13 cellular contexts compared by ENCODE assay signal in the genomic region with DNA sequence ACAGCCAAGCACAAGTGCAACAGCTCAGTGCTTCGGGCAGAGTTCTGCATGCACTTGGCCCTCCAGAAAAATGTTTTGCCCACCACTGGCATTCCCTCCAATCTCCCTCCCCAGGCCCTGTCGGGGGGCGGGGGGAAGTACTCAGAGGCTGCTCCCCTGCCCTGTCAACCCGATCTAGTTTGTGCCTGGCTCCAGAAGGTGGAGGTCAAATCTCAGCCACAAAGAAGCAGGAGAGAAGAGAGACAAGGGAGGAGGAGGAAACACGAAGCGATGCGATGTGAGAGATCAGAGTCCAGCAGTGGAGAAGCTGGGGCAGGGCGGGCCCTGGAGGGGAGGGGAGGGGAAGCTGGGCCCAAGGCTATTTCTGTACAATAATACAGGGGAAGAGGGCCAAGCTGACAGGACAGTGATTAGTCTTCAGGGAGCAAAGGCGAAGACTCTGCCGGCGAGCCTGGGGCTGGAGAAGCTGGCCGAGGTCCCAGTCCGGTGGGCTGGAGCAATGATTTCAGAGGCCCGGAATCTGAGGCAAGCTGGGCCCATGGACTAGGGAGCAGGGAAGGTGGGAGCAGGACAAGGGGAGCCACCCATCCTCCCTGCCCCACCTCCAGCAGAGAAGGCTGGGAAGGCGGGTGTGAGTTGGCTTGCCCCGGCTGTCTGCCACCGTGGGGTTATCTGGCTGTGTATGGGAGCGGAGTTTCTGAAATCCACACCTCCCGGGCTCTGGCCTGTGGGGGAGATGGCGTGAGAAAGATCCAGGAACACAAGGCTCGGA.
DNase-seq lines count a peak whose midpoint lies in the region; ATAC-seq and TF ChIP-seq lines count a peak whose summit lies in the region.
"Had no signal": no experiment of that assay in that cellular context is flagged by ENCODE, and none has a peak within 500 bp of the region (broad histone marks: within the 10 kb centered on the region; RNA-seq: fewer than 3 reads in every experiment).

No MANE protein-coding gene starts in this region.

- H3K9ac ChIP-seq in stomach smooth muscle (ENCODE audit: low read length in 2 of 2): no peak overlapping the region

- H3K27ac Mint-ChIP-seq in CD8-positive, alpha-beta memory T cell: no peak overlapping the region
- H3K27ac Mint-ChIP-seq: activated naive CD4-positive, alpha-beta T cell treated with anti-CD3 and anti-CD28 coated beads, Interleukin-2, amount 50 U/mL, for 72 hours had no signal

- H3K4me3 Mint-ChIP-seq in CD8-positive, alpha-beta memory T cell: no peak overlapping the region

- peak overlapping the region in 3 of 4 donors; percentile 57 to 86 (median 78) for H3K27ac ChIP-seq in Peyer's patch
- no peak overlapping the region for H3K27ac ChIP-seq in stomach smooth muscle (ENCODE audit: low read length)
- H3K27ac ChIP-seq in CD8-positive, alpha-beta memory T cell (ENCODE audit: low read depth, low read length): no peak overlapping the region
- H3K27ac ChIP-seq: HL-60 had no signal

- DNase-seq in Peyer's patch: peak in 2 of 3 donors; percentile 79 to 81
- DNase-seq in fibroblast of mammary gland (ENCODE audit: low read depth): peak; percentile 70
- DNase-seq in lung microvascular endothelial cell (ENCODE audit: low read depth in 2 of 2): peak; percentile 32 to 88
- no peak for DNase-seq in CD8-positive, alpha-beta memory T cell
- DNase-seq in OCI-M1 (lab: John Stamatoyannopoulos, UW): no peak
- no peak for DNase-seq in SW 1271 (lab: John Stamatoyannopoulos, UW)
- DNase-seq: NCI-H1930 had no signal

- H3K9me3 ChIP-seq in Peyer's patch (no peaks in the 10 kb centered on the region), stomach smooth muscle (ENCODE audit: control insufficient read depth in 2 of 2, low read length in 2 of 2) (no peaks in the 10 kb centered on the region)
- H3K9me3 ChIP-seq in CD8-positive, alpha-beta memory T cell (ENCODE audit: low read length): no peaks in the 10 kb centered on the region

- H3K36me3 Mint-ChIP-seq in CD8-positive, alpha-beta memory T cell: no peaks in the 10 kb centered on the region
- H3K36me3 Mint-ChIP-seq: activated naive CD4-positive, alpha-beta T cell treated with anti-CD3 and anti-CD28 coated beads, Interleukin-2, amount 50 U/mL, for 72 hours had no signal

- peaks cover 15 to 21% of the 10 kb centered on the region in 2 donors for H3K27me3 Mint-ChIP-seq in CD8-positive, alpha-beta memory T cell

- H3K4me1 ChIP-seq in Peyer's patch (peaks cover 0 to 8% (median 0%) of the 10 kb centered on the region in 4 donors), stomach smooth muscle (ENCODE audit: control insufficient read depth, insufficient read depth, low read length) (peaks cover 22% of the 10 kb centered on the region)
- no peaks in the 10 kb centered on the region for H3K4me1 ChIP-seq in CD8-positive, alpha-beta memory T cell (ENCODE audit: insufficient read depth, low read length)

- CTCF ChIA-PET in CD8-positive, alpha-beta memory T cell (lab: Charles Lee): no interaction called here

- H3K4me3 ChIP-seq in Peyer's patch (peak overlapping the region in 2 of 4 donors; percentile 32), fibroblast of mammary gland (ENCODE audit: control insufficient read depth, low read depth, low read length) (no peak overlapping the region), stomach smooth muscle (ENCODE audit: low read length in 2 of 2) (peak overlapping the region; percentile 12 to 29)
- H3K4me3 ChIP-seq in CD8-positive, alpha-beta memory T cell (ENCODE audit: low read length): no peak overlapping the region

- no peaks in the 10 kb centered on the region for H3K4me1 Mint-ChIP-seq in CD8-positive, alpha-beta memory T cell

- H3K27me3 ChIP-seq in Peyer's patch (no peaks in the 10 kb centered on the region), stomach smooth muscle (ENCODE audit: control insufficient read depth in 1 of 2, insufficient read depth in 2 of 2, low read length in 2 of 2) (peaks cover 0 to 21% of the 10 kb centered on the region in 2 donors)
- H3K27me3 ChIP-seq in CD8-positive, alpha-beta memory T cell (ENCODE audit: insufficient read depth, low read length, poor library complexity, severe bottlenecking): no peaks in the 10 kb centered on the region

- TF ChIP-seq CTCF in Peyer's patch (IDR thresholded peaks at IDR 0.05): no peak
- no peak for TF ChIP-seq CTCF in fibroblast of mammary gland (conservative IDR thresholded peaks at IDR 0.05; ENCODE audit: control insufficient read depth, insufficient read depth, low read depth, low read length)

- peak; percentile 39 to 67 for TF ChIP-seq POLR2A in Peyer's patch (IDR thresholded peaks at IDR 0.05)

- no peaks in the 10 kb centered on the region for H3K9me3 Mint-ChIP-seq in CD8-positive, alpha-beta memory T cell
- H3K9me3 Mint-ChIP-seq: activated naive CD4-positive, alpha-beta T cell treated with anti-CD3 and anti-CD28 coated beads, Interleukin-2, amount 50 U/mL, for 72 hours had no signal

- ATAC-seq in GM21576 (IDR thresholded peaks at IDR 0.05; ENCODE audit: unreplicated experiment): no peak
- ATAC-seq: activated naive CD4-positive, alpha-beta T cell treated with anti-CD3 and anti-CD28 coated beads, Interleukin-2, amount 50 U/mL, for 72 hours; HCT116; Panc1 had no signal

- H3K36me3 ChIP-seq in Peyer's patch (no peaks in the 10 kb centered on the region), stomach smooth muscle (ENCODE audit: control insufficient read depth in 2 of 2, insufficient read depth in 2 of 2, low read length in 2 of 2) (no peaks in the 10 kb centered on the region)
- H3K36me3 ChIP-seq in CD8-positive, alpha-beta memory T cell (ENCODE audit: insufficient read depth, low read length): no peaks in the 10 kb centered on the region

- POLR2A ChIA-PET in CD8-positive, alpha-beta memory T cell (lab: Charles Lee): no interaction called here

Comparison
In these comparisons a context has a peak if more than half of its experiments do, and no peak if none do; other contexts are left out.
1. DNase-seq: peak in Peyer's patch (2 of 3), fibroblast of mammary gland (single experiment) and lung microvascular endothelial cell (2 of 2); none in CD8-positive, alpha-beta memory T cell (0 of 5), OCI-M1 (single experiment) and SW 1271 (0 of 2).
2. H3K27ac ChIP-seq: peak in Peyer's patch (3 of 4); none in stomach smooth muscle (single experiment) and CD8-positive, alpha-beta memory T cell (single experiment).
3. H3K4me3 ChIP-seq: peak in stomach smooth muscle (2 of 2); none in fibroblast of mammary gland (single experiment) and CD8-positive, alpha-beta memory T cell (single experiment).